ENCODE assay signal across 24 cellular contexts in the genomic region with DNA sequence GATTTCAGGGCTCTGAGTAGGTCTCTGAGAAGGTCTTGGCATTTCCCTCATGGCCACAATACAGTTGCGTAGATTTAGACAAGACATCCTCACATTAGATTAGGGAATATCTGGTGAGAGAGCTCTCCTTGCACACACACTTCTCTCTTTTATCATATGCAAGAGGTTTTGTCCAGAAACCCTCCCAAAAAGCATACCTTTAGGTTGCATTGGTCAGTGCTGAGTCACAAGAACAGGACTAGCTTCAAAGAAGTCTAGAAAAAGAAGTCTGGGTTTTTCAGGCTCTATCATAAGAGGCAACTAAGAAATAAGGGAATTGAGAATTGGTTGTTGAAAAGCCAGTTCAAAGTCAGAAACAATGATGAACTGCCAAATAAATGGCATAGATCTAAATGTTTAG. TPM values are rescaled to one million over a fixed set of nuclear protein-coding genes. Genes with fewer than 3 reads are reported as not detected.
"Had no signal": no experiment of that assay in that cellular context is flagged by ENCODE, and none has a peak within 500 bp of the region (broad histone marks: within the 10 kb centered on the region; RNA-seq: fewer than 3 reads in every experiment).

No MANE protein-coding gene starts in this region.

- H3K4me1 ChIP-seq: ascending aorta had no signal

- H3K4me1 Mint-ChIP-seq: activated CD4-positive, alpha-beta T cell treated with anti-CD3 and anti-CD28 coated beads, Interleukin-2, amount 10 ng/mL, durations not matched to agents 24 days and 14 days; activated naive CD8-positive, alpha-beta T cell treated with anti-CD3 and anti-CD28 coated beads, Interleukin-2, amount 50 U/mL, for 24 hours; T-helper 17 cell had no signal

- H3K27me3 ChIP-seq: ascending aorta, brain microvascular endothelial cell had no signal

- H3K27ac ChIP-seq: ascending aorta, brain microvascular endothelial cell had no signal

- H3K36me3 Mint-ChIP-seq: activated CD4-positive, alpha-beta memory T cell treated with anti-CD3 and anti-CD28 coated beads for 36 hours; activated naive CD4-positive, alpha-beta T cell treated with anti-CD3 and anti-CD28 coated beads, Interleukin-2, amount 50 U/mL, for 72 hours; WTC11 had no signal

- H3K4me3 Mint-ChIP-seq: activated CD4-positive, alpha-beta memory T cell treated with anti-CD3 and anti-CD28 coated beads for 36 hours; activated CD4-positive, alpha-beta T cell treated with anti-CD3 and anti-CD28 coated beads, Interleukin-2, amount 10 ng/mL, durations not matched to agents 24 days and 14 days; activated naive CD8-positive, alpha-beta T cell treated with anti-CD3 and anti-CD28 coated beads, Interleukin-2, amount 50 U/mL, for 24 hours; activated T-cell treated with anti-CD3 and anti-CD28 coated beads, Interleukin-2, amount 50 U/mL, for 4 hours; T-helper 17 cell; WTC11 had no signal

- DNase-seq: activated CD4-positive, alpha-beta memory T cell treated with anti-CD3 and anti-CD28 coated beads for 36 hours; activated CD4-positive, alpha-beta T cell treated with anti-CD3 and anti-CD28 coated beads for 1 hour; activated CD4-positive, alpha-beta T cell treated with anti-CD3 and anti-CD28 coated beads, Interleukin-2, amount 10 ng/mL, durations not matched to agents 24 days and 14 days; activated CD8-positive, alpha-beta memory T cell treated with anti-CD3 and anti-CD28 coated beads for 24 hours; activated effector memory CD4-positive, alpha-beta T cell treated with anti-CD3 and anti-CD28 coated beads, Interleukin-2, amount 50 U/mL, for 16 hours; activated naive CD4-positive, alpha-beta T cell treated with Interleukin-2 at 50 U/mL for 16 hours; activated naive CD8-positive, alpha-beta T cell treated with anti-CD3 and anti-CD28 coated beads, Interleukin-2, amount 50 U/mL, for 24 hours; activated T-cell treated with anti-CD3 and anti-CD28 coated beads, Interleukin-2, amount 50 U/mL, for 4 hours; amniotic stem cell; brain microvascular endothelial cell; cerebellar nuclear complex; NCI-H1048; NCI-H146; NCI-H1930; NCI-H2171; NCI-H2227 treated with DMSO at 0.1 percent for 48 hours; NCI-H526; NCI-H774; SHP77 treated with DMSO at 0.1 percent for 48 hours; T-helper 17 cell; T-helper 9 cell had no signal

- H3K27ac Mint-ChIP-seq: activated CD4-positive, alpha-beta memory T cell treated with anti-CD3 and anti-CD28 coated beads for 36 hours; activated CD4-positive, alpha-beta T cell treated with anti-CD3 and anti-CD28 coated beads, Interleukin-2, amount 10 ng/mL, durations not matched to agents 24 days and 14 days; activated naive CD4-positive, alpha-beta T cell treated with anti-CD3 and anti-CD28 coated beads, Interleukin-2, amount 50 U/mL, for 72 hours; activated naive CD8-positive, alpha-beta T cell treated with anti-CD3 and anti-CD28 coated beads, Interleukin-2, amount 50 U/mL, for 24 hours; T-helper 17 cell; WTC11 had no signal

- H3K4me3 ChIP-seq: ascending aorta had no signal

- H3K36me3 ChIP-seq: ascending aorta, brain microvascular endothelial cell had no signal

- ATAC-seq: activated naive CD4-positive, alpha-beta T cell treated with anti-CD3 and anti-CD28 coated beads, Interleukin-2, amount 50 U/mL, for 72 hours; activated naive CD8-positive, alpha-beta T cell treated with anti-CD3 and anti-CD28 coated beads, Interleukin-2, amount 50 U/mL, for 24 hours; activated T-cell treated with anti-CD3 and anti-CD28 coated beads, Interleukin-2, amount 50 U/mL, for 4 hours; T-helper 17 cell; WTC11 had no signal

- H3K27me3 Mint-ChIP-seq: activated CD4-positive, alpha-beta memory T cell treated with anti-CD3 and anti-CD28 coated beads for 36 hours; activated CD4-positive, alpha-beta T cell treated with anti-CD3 and anti-CD28 coated beads, Interleukin-2, amount 10 ng/mL, durations not matched to agents 24 days and 14 days; activated naive CD8-positive, alpha-beta T cell treated with anti-CD3 and anti-CD28 coated beads, Interleukin-2, amount 50 U/mL, for 24 hours; T-helper 17 cell had no signal

RNA-seq across cellular contexts. Expression of gene MITF, which starts 40.1 kb away (rescaled TPM):
- total RNA-seq: activated CD4-positive, alpha-beta memory T cell treated with anti-CD3 and anti-CD28 coated beads for 36 hours had no signal
